ENCODE assay signal across 10 cellular contexts in the genomic region with DNA sequence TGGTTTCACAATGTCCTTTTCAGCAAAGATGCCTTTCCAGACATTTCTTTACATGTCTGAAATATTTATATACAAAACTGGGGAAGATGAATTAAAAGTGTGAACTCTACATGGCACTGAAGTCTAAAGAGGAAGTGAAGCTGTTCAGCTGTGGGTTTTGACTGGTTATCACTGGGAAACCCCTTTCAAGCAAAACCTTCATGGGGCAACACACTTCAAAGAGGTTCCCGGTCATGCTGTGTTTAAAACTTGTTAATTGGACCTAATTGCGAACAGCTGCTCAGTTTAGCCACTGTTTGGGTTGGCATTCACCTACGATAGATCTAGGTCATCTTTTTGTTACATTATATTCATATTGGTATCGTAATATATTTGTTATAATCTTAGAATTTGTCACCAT. TPM values are rescaled to one million over a fixed set of nuclear protein-coding genes. Genes with fewer than 3 reads are reported as not detected.
DNase-seq lines count a peak whose midpoint lies in the region; ATAC-seq and TF ChIP-seq lines count a peak whose summit lies in the region.
"Had no signal": no experiment of that assay in that cellular context is flagged by ENCODE, and none has a peak within 500 bp of the region (broad histone marks: within the 10 kb centered on the region; RNA-seq: fewer than 3 reads in every experiment).

No MANE protein-coding gene starts in this region.

- H3K4me1 ChIP-seq in upper lobe of right lung (no peaks in the 10 kb centered on the region), HAP-1 (no peaks in the 10 kb centered on the region)

- H3K27me3 Mint-ChIP-seq in activated CD4-positive, alpha-beta T cell treated with anti-CD3 and anti-CD28 coated beads, Interleukin-2, amount 10 ng/mL, durations not matched to agents 7 days and 5 days = peaks cover 6% of the 10 kb centered on the region

- H3K27me3 ChIP-seq in upper lobe of right lung (no peaks in the 10 kb centered on the region), HAP-1 (ENCODE audit: low read depth) (no peaks in the 10 kb centered on the region)

- ATAC-seq in GM18498 (IDR thresholded peaks at IDR 0.05; ENCODE audit: unreplicated experiment) = peak; percentile 97
- ATAC-seq in GM21381 (IDR thresholded peaks at IDR 0.05; ENCODE audit: unreplicated experiment) = peak; percentile 94
- ATAC-seq in HG03066 (IDR thresholded peaks at IDR 0.05; ENCODE audit: low read depth, unreplicated experiment) = peak; percentile 99
- ATAC-seq in upper lobe of right lung = no peak

- intact Hi-C loops in upper lobe of right lung (cut with DNase I) = no loop called here

- CTCF ChIA-PET in activated CD4-positive, alpha-beta T cell treated with anti-CD3 and anti-CD28 coated beads, Interleukin-2, amount 10 ng/mL, durations not matched to agents 7 days and 5 days (lab: Charles Lee) = no interaction called here

- H3K36me3 ChIP-seq in upper lobe of right lung (no peaks in the 10 kb centered on the region), HAP-1 (replicated peaks) (no peaks in the 10 kb centered on the region)

- DNase-seq in NOMO-1 treated with DMSO at 0.1 percent for 48 hours (lab: John Stamatoyannopoulos, UW; ENCODE audit: unreplicated experiment) (peak; percentile 80), upper lobe of right lung (no peak), HAP-1 (ENCODE audit: low spot score in 2 of 2) (no peak)
- no peak for DNase-seq in activated CD4-positive, alpha-beta T cell treated with anti-CD3 and anti-CD28 coated beads, Interleukin-2, amount 10 ng/mL, durations not matched to agents 7 days and 5 days
- DNase-seq in stimulated activated CD4-positive, alpha-beta T cell treated with anti-CD3 and anti-CD28 coated beads, Interleukin-4, amount 100 ng/mL, for 24 hours = no peak
- DNase-seq: activated naive CD8-positive, alpha-beta T cell treated with anti-CD3 and anti-CD28 coated beads, Interleukin-2, amount 10 ng/mL, durations not matched to agents 7 days and 5 days had no signal

- no peak overlapping the region for H3K27ac Mint-ChIP-seq in activated CD4-positive, alpha-beta T cell treated with anti-CD3 and anti-CD28 coated beads, Interleukin-2, amount 10 ng/mL, durations not matched to agents 7 days and 5 days
- H3K27ac Mint-ChIP-seq: activated naive CD8-positive, alpha-beta T cell treated with anti-CD3 and anti-CD28 coated beads, Interleukin-2, amount 10 ng/mL, durations not matched to agents 7 days and 5 days; B cell had no signal

- no peaks in the 10 kb centered on the region for H3K9me3 Mint-ChIP-seq in activated CD4-positive, alpha-beta T cell treated with anti-CD3 and anti-CD28 coated beads, Interleukin-2, amount 10 ng/mL, durations not matched to agents 7 days and 5 days
- H3K9me3 Mint-ChIP-seq: activated naive CD8-positive, alpha-beta T cell treated with anti-CD3 and anti-CD28 coated beads, Interleukin-2, amount 10 ng/mL, durations not matched to agents 7 days and 5 days had no signal

- no peak for TF ChIP-seq CTCF in upper lobe of right lung (IDR thresholded peaks at IDR 0.05)

- in situ Hi-C loops in HAP-1 (cut with MboI; ENCODE audit: low sequenced_read_pairs) = no loop called here

- H3K27ac ChIP-seq in upper lobe of right lung = no peak overlapping the region

- H3K4me3 ChIP-seq in upper lobe of right lung (no peak overlapping the region), HAP-1 (no peak overlapping the region)

- H3K36me3 Mint-ChIP-seq in activated CD4-positive, alpha-beta T cell treated with anti-CD3 and anti-CD28 coated beads, Interleukin-2, amount 10 ng/mL, durations not matched to agents 7 days and 5 days (ENCODE audit: low read depth) = no peaks in the 10 kb centered on the region
- H3K36me3 Mint-ChIP-seq: activated naive CD8-positive, alpha-beta T cell treated with anti-CD3 and anti-CD28 coated beads, Interleukin-2, amount 10 ng/mL, durations not matched to agents 7 days and 5 days had no signal

- H3K4me3 Mint-ChIP-seq in activated CD4-positive, alpha-beta T cell treated with anti-CD3 and anti-CD28 coated beads, Interleukin-2, amount 10 ng/mL, durations not matched to agents 7 days and 5 days = no peak overlapping the region
- H3K4me3 Mint-ChIP-seq: activated naive CD8-positive, alpha-beta T cell treated with anti-CD3 and anti-CD28 coated beads, Interleukin-2, amount 10 ng/mL, durations not matched to agents 7 days and 5 days; B cell had no signal

- H3K4me1 Mint-ChIP-seq in activated CD4-positive, alpha-beta T cell treated with anti-CD3 and anti-CD28 coated beads, Interleukin-2, amount 10 ng/mL, durations not matched to agents 7 days and 5 days = no peaks in the 10 kb centered on the region

- POLR2A ChIA-PET in activated CD4-positive, alpha-beta T cell treated with anti-CD3 and anti-CD28 coated beads, Interleukin-2, amount 10 ng/mL, durations not matched to agents 7 days and 5 days (lab: Charles Lee) = no interaction called here

- H3K9me3 ChIP-seq in upper lobe of right lung = no peaks in the 10 kb centered on the region
- no peaks in the 10 kb centered on the region for H3K9me3 ChIP-seq in HAP-1

RNA-seq across cellular contexts. Expression of a gene that starts 20.0 kb away (rescaled TPM):
- 0.23 TPM for total RNA-seq in upper lobe of right lung
- not detected for total RNA-seq in activated CD4-positive, alpha-beta T cell treated with anti-CD3 and anti-CD28 coated beads, Interleukin-2, amount 10 ng/mL, durations not matched to agents 7 days and 5 days
- total RNA-seq: activated naive CD8-positive, alpha-beta T cell treated with anti-CD3 and anti-CD28 coated beads, Interleukin-2, amount 10 ng/mL, durations not matched to agents 7 days and 5 days; B cell had no signal
